Comparison of ENCODE assay signal across 16 cellular contexts in genomic region chr10:93485690-93486089, GRCh38. TPM values are rescaled to one million over a fixed set of nuclear protein-coding genes. Genes with fewer than 3 reads are reported as not detected.
DNase-seq lines count a peak whose midpoint lies in the region; ATAC-seq and TF ChIP-seq lines count a peak whose summit lies in the region.
"Had no signal": no experiment of that assay in that cellular context is flagged by ENCODE, and none has a peak within 500 bp of the region (broad histone marks: within the 10 kb centered on the region; RNA-seq: fewer than 3 reads in every experiment).

No MANE protein-coding gene starts in this region.

- H3K9me3 Mint-ChIP-seq in WTC11 = no peaks in the 10 kb centered on the region
- H3K9me3 Mint-ChIP-seq: CD14-positive monocyte had no signal

- H3K36me3 Mint-ChIP-seq in WTC11 = no peaks in the 10 kb centered on the region
- H3K36me3 Mint-ChIP-seq: CD14-positive monocyte had no signal

- POLR2A ChIA-PET in WTC11 (lab: Charles Lee) = interaction anchor here (0.6 to 1.0 kb wide), 3 partner anchors 17 to 198 kb away, joined by 3 to 6 read pairs (median 3); no protein-coding TSS in a partner anchor

- H3K27ac Mint-ChIP-seq in WTC11 = no peak overlapping the region
- H3K27ac Mint-ChIP-seq: CD14-positive monocyte had no signal

- CTCF ChIA-PET in WTC11 (lab: Charles Lee) = interaction anchor here (0.6 to 5.3 kb wide), 9 partner anchors 17 to 212 kb away, joined by 3 to 311 read pairs (median 3); no protein-coding TSS in a partner anchor

- ATAC-seq in WTC11 (peak; percentile 55), esophagus mucosa (no peak)
- ATAC-seq: K562, Right ventricle myocardium inferior had no signal

- intact Hi-C loops in head of caudate nucleus (cut with DNase I) = no loop called here

- peak; percentile 16; the same call in 1 of the 2 replicates for TF ChIP-seq CTCF in LNCAP (IDR thresholded peaks at IDR 0.05)
- TF ChIP-seq CTCF in WTC11 (IDR thresholded peaks at IDR 0.05) = no peak

- DNase-seq in NCI-H2171 treated with DMSO at 0.1 percent for 48 hours (lab: John Stamatoyannopoulos, UW) = peak; percentile 11
- DNase-seq in NCI-H2171 (lab: John Stamatoyannopoulos, UW) = no peak
- DNase-seq in WTC11 (ENCODE audit: low spot score) = no peak
- no peak for DNase-seq in head of caudate nucleus
- DNase-seq in dermis blood vessel endothelial cell = no peak
- DNase-seq in NCI-H1694 (lab: John Stamatoyannopoulos, UW) = no peak
- DNase-seq: DMS153, NCI-H1436 treated with DMSO at 0.1 percent for 48 hours, NCI-H2081 treated with DMSO at 0.1 percent for 48 hours, NCI-H446 treated with DMSO at 0.1 percent for 48 hours, NCI-H774 had no signal

- H3K4me3 Mint-ChIP-seq in WTC11 = no peak overlapping the region
- H3K4me3 Mint-ChIP-seq: CD14-positive monocyte had no signal

- H3K27me3 Mint-ChIP-seq in WTC11 (ENCODE audit: low read depth) = peaks cover 19% of the 10 kb centered on the region

- H3K4me1 Mint-ChIP-seq in WTC11 = peaks cover 8% of the 10 kb centered on the region

TF ChIP-seq in WTC11, 78 proteins besides CTCF, POLR2A, EP300 and RAD21:
- TF ChIP-seq ZNF219 (CRISPR knock-in tag; IDR thresholded peaks at IDR 0.05; ENCODE audit: borderline replicate concordance) (no peak), CREM (CRISPR knock-in tag; IDR thresholded peaks at IDR 0.05) (no peak), FOXJ3 (CRISPR knock-in tag; IDR thresholded peaks at IDR 0.05; ENCODE audit: borderline replicate concordance) (no peak), TP53 (CRISPR knock-in tag; IDR thresholded peaks at IDR 0.05) (no peak), SOX15 (CRISPR knock-in tag; IDR thresholded peaks at IDR 0.05) (no peak), ZNF512 (CRISPR knock-in tag; IDR thresholded peaks at IDR 0.05; ENCODE audit: borderline replicate concordance) (no peak), ZNF416 (CRISPR knock-in tag; IDR thresholded peaks at IDR 0.05) (no peak), MAX (CRISPR knock-in tag; IDR thresholded peaks at IDR 0.05) (no peak), E2F5 (CRISPR knock-in tag; IDR thresholded peaks at IDR 0.05) (no peak), NFE2L1 (CRISPR knock-in tag; IDR thresholded peaks at IDR 0.05) (no peak), AR (CRISPR knock-in tag; IDR thresholded peaks at IDR 0.05) (no peak), ATF1 (CRISPR knock-in tag; IDR thresholded peaks at IDR 0.05) (no peak), KAT7 (CRISPR knock-in tag; IDR thresholded peaks at IDR 0.05; ENCODE audit: borderline replicate concordance) (no peak), HMGXB4 (CRISPR knock-in tag; IDR thresholded peaks at IDR 0.05) (no peak), NR3C1 (CRISPR knock-in tag; conservative IDR thresholded peaks at IDR 0.05; ENCODE audit: low read depth) (no peak), GABPB1 (CRISPR knock-in tag; IDR thresholded peaks at IDR 0.05) (no peak), GTF2I (CRISPR knock-in tag; conservative IDR thresholded peaks at IDR 0.05) (no peak)
- TF ChIP-seq, protein P1, sequence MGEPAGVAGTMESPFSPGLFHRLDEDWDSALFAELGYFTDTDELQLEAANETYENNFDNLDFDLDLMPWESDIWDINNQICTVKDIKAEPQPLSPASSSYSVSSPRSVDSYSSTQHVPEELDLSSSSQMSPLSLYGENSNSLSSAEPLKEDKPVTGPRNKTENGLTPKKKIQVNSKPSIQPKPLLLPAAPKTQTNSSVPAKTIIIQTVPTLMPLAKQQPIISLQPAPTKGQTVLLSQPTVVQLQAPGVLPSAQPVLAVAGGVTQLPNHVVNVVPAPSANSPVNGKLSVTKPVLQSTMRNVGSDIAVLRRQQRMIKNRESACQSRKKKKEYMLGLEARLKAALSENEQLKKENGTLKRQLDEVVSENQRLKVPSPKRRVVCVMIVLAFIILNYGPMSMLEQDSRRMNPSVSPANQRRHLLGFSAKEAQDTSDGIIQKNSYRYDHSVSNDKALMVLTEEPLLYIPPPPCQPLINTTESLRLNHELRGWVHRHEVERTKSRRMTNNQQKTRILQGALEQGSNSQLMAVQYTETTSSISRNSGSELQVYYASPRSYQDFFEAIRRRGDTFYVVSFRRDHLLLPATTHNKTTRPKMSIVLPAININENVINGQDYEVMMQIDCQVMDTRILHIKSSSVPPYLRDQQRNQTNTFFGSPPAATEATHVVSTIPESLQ (CRISPR knock-in tag; IDR thresholded peaks at IDR 0.05) = no peak
- TF ChIP-seq, protein P2, sequence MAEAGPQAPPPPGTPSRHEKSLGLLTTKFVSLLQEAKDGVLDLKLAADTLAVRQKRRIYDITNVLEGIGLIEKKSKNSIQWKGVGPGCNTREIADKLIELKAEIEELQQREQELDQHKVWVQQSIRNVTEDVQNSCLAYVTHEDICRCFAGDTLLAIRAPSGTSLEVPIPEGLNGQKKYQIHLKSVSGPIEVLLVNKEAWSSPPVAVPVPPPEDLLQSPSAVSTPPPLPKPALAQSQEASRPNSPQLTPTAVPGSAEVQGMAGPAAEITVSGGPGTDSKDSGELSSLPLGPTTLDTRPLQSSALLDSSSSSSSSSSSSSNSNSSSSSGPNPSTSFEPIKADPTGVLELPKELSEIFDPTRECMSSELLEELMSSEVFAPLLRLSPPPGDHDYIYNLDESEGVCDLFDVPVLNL (CRISPR knock-in tag; IDR thresholded peaks at IDR 0.05; ENCODE audit: borderline replicate concordance, low read depth) = no peak

RNA-seq across cellular contexts. Expression of gene MYOF, which starts 3.6 kb away (rescaled TPM):
- total RNA-seq in WTC11 (2021) (1.4 to 2.2 TPM (median 1.8 TPM) in 3 replicates), dermis blood vessel endothelial cell (190 and 467 TPM in 2 replicates), esophagus mucosa (134 TPM)

RNA-seq across cellular contexts. Expression of gene CEP55, which starts 10.7 kb away (rescaled TPM):
- total RNA-seq in WTC11 (2021) (15.7 to 17.3 TPM (median 15.8 TPM) in 3 replicates), dermis blood vessel endothelial cell (18.9 and 100 TPM in 2 replicates), esophagus mucosa (17.8 TPM)

Comparison
In these comparisons a context has a peak if more than half of its experiments do, and no peak if none do; other contexts are left out.
1. RNA of gene MYOF, which starts 3.6 kb away (total RNA-seq): 190 to 467 TPM in dermis blood vessel endothelial cell and 134 TPM in esophagus mucosa (single experiment); 1.4 to 2.2 TPM in WTC11; every median in the first group is over 10 times any median in the second.